In the genomic region with DNA sequence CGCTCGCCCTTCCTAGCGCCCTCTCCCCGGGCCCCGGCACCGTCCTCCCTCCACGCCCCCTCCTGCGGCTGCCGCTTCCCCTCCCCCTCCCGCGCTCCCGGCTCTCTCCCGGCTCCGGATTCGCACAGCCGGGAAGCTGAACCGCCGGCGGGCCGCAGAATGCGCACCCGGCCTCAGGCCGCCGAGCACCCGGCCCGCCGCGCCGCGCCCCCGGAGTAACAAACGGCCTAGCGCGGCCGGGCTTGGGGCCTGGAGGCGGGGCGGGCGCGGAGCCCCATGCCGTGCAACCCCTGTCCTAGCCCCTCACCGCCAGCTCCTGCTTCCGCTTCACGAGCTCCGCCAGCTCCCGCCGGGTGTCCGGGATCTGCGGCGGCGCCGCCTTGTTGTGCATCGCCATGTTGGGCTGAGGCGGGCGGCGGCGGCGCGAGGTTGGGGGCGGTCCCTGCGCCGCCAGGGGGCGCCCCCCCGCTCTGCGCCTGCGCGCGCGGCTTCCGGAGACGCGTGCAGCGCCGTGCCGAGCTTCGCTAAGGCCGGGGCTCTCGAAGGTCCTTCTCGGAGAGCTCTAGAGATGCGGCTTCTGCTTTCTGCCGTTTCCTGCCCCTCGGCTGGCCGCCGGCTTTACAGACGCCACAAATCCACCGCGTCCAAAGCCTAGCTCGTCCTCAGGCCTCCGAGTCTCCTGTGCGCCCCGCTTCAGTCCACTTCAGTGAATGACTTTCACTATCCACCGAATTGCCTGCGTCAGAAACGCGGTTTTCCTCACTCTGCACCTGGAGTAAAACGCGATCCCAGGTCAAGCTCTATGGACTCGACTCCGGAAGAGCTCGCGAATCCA, we compare ENCODE assay signal across 8 cellular contexts. TPM values are rescaled to one million over a fixed set of nuclear protein-coding genes. Genes with fewer than 3 reads are reported as not detected.
DNase-seq lines count a peak whose midpoint lies in the region; ATAC-seq and TF ChIP-seq lines count a peak whose summit lies in the region.

MEAF6 (minus strand) TSS at position 417 of the 835 bp plus-strand sequence; CDS start at position 397, 20 bp downstream.

- peak; percentile 97 for DNase-seq in AG08396 (ENCODE audit: low spot score)
- peak; percentile 74 for DNase-seq in NCI-H226
- peak; percentile 66 to 78 for DNase-seq in activated CD4-positive, alpha-beta T cell treated with anti-CD3 and anti-CD28 coated beads for 24 hours (ENCODE audit: low read depth in 2 of 2)
- DNase-seq in chondrocyte (ENCODE audit: low spot score) = peak; percentile 95
- DNase-seq in kidney tubule cell (ENCODE audit: low spot score) = peak; percentile 86
- peak; percentile 68 to 74 (median 72) for DNase-seq in stimulated activated CD4-positive, alpha-beta T cell treated with anti-CD3 and anti-CD28 coated beads, Interleukin-1b, Interleukin-23, amount 100 ng/mL, for 24 hours (ENCODE audit: low read depth in 4 of 4, low spot score in 1 of 4)

- ATAC-seq in GM18868 (IDR thresholded peaks at IDR 0.05; ENCODE audit: unreplicated experiment) = peak; percentile 93
- peak; percentile 78 for ATAC-seq in HG03108 (IDR thresholded peaks at IDR 0.05; ENCODE audit: unreplicated experiment)

- H3K36me3 Mint-ChIP-seq in chondrocyte (ENCODE audit: low read depth) = peaks cover 8% of the 10 kb centered on the region

- H3K4me3 Mint-ChIP-seq in chondrocyte (ENCODE audit: unreplicated experiment) = peak within 1 kb of the TSS; percentile 87

- peaks cover 20% of the 10 kb centered on the region for H3K4me1 Mint-ChIP-seq in chondrocyte (ENCODE audit: low read depth)

- TF ChIP-seq CTCF in chondrocyte (IDR thresholded peaks at IDR 0.05) = peak; percentile 90

- peak within 1 kb of the TSS; percentile 97 for H3K27ac Mint-ChIP-seq in chondrocyte (ENCODE audit: unreplicated experiment)

- H3K27me3 Mint-ChIP-seq in chondrocyte (ENCODE audit: low read depth) = no peaks in the 10 kb centered on the region

- H3K9me3 Mint-ChIP-seq in chondrocyte (ENCODE audit: low read depth) = no peaks in the 10 kb centered on the region

RNA-seq across cellular contexts. Expression of gene MEAF6, which starts in this region (rescaled TPM):
- 47.4 to 52.8 TPM (median 48.7 TPM) in 3 replicates for total RNA-seq in chondrocyte

Comparison
In these comparisons a context has a peak if more than half of its experiments do, and no peak if none do; other contexts are left out.
1. Peak in every context shown above with its lines: DNase-seq and ATAC-seq.